14 cellular contexts compared by ENCODE assay signal in genomic region chr22:26534874-26535470, GRCh38. TPM values are rescaled to one million over a fixed set of nuclear protein-coding genes. Genes with fewer than 3 reads are reported as not detected.
DNase-seq lines count a peak whose midpoint lies in the region; ATAC-seq and TF ChIP-seq lines count a peak whose summit lies in the region.
"Had no signal": no experiment of that assay in that cellular context is flagged by ENCODE, and none has a peak within 500 bp of the region (broad histone marks: within the 10 kb centered on the region; RNA-seq: fewer than 3 reads in every experiment).

No MANE protein-coding gene starts in this region.

- peak overlapping the region; percentile 65 for H3K4me2 ChIP-seq in OCI-LY3 (ENCODE audit: low read length)

- H3K9me3 ChIP-seq in OCI-LY3 (ENCODE audit: insufficient read depth, low read length), result no peaks in the 10 kb centered on the region

- no peaks in the 10 kb centered on the region for H3K79me2 ChIP-seq in OCI-LY3 (ENCODE audit: low read length)

- H3K9ac ChIP-seq in OCI-LY3 (ENCODE audit: low read length), result peak overlapping the region; percentile 44

- peaks cover 53% of the 10 kb centered on the region for H3K36me3 Mint-ChIP-seq in activated CD4-positive, alpha-beta T cell treated with anti-CD3 and anti-CD28 coated beads, Interleukin-2, amount 10 ng/mL, durations not matched to agents 24 days and 14 days (ENCODE audit: low read depth)
- peaks cover 71% of the 10 kb centered on the region for H3K36me3 Mint-ChIP-seq in central memory CD8-positive, alpha-beta T cell (ENCODE audit: insufficient read depth)
- H3K36me3 Mint-ChIP-seq: type B pancreatic cell had no signal

- H3K36me3 ChIP-seq in OCI-LY3 (replicated peaks; ENCODE audit: low read depth, low read length), result no peaks in the 10 kb centered on the region

- H3K4me3 Mint-ChIP-seq in activated CD4-positive, alpha-beta T cell treated with anti-CD3 and anti-CD28 coated beads, Interleukin-2, amount 10 ng/mL, durations not matched to agents 24 days and 14 days, result no peak overlapping the region
- H3K4me3 Mint-ChIP-seq in central memory CD8-positive, alpha-beta T cell, result no peak overlapping the region
- H3K4me3 Mint-ChIP-seq: type B pancreatic cell had no signal

- H3K4me3 ChIP-seq in OCI-LY3 (ENCODE audit: low read length), result peak overlapping the region; percentile 40

- intact Hi-C loops in activated CD4-positive, alpha-beta T cell treated with anti-CD3 and anti-CD28 coated beads, Interleukin-2, amount 10 ng/mL, durations not matched to agents 24 days and 14 days (cut with micrococcal nuclease), result no loop called here

- peak overlapping the region; percentile 72 for H3K27ac Mint-ChIP-seq in activated CD4-positive, alpha-beta T cell treated with anti-CD3 and anti-CD28 coated beads, Interleukin-2, amount 10 ng/mL, durations not matched to agents 24 days and 14 days
- peak overlapping the region; percentile 38 for H3K27ac Mint-ChIP-seq in central memory CD8-positive, alpha-beta T cell (ENCODE audit: low read depth)
- H3K27ac Mint-ChIP-seq: type B pancreatic cell had no signal

- peaks cover 49% of the 10 kb centered on the region for H3K4me1 ChIP-seq in OCI-LY3 (ENCODE audit: low read length)

- no peak for DNase-seq in activated CD4-positive, alpha-beta T cell treated with anti-CD3 and anti-CD28 coated beads, Interleukin-2, amount 10 ng/mL, durations not matched to agents 24 days and 14 days
- DNase-seq in activated CD4-positive, alpha-beta T cell treated with anti-CD3 and anti-CD28 coated beads, Interleukin-2, amount 50 U/mL, for 1 hour, result no peak
- DNase-seq in central memory CD8-positive, alpha-beta T cell (ENCODE audit: low spot score in 2 of 2), result no peak
- DNase-seq in stimulated activated naive CD8-positive, alpha-beta T cell treated with anti-CD3 and anti-CD28 coated beads, Interleukin-15, Interleukin-2, amounts not matched to agents 100 U/mL and 50 U/mL, for 24 hours, result no peak
- DNase-seq: DMS53; NCI-H1092 treated with DMSO at 0.1 percent for 48 hours; NCI-H226; occipital lobe; stimulated activated CD4-positive, alpha-beta T cell treated with anti-CD3 and anti-CD28 coated beads, Interleukin-12 subunit alpha, Interleukin-12 subunit beta, amount 100 ng/mL, for 4 hours had no signal

- H4K20me1 ChIP-seq in OCI-LY3 (ENCODE audit: insufficient read depth, low read length), result no peaks in the 10 kb centered on the region

- no peaks in the 10 kb centered on the region for H3K27me3 ChIP-seq in OCI-LY3 (ENCODE audit: low read depth, low read length)

- ATAC-seq in central memory CD8-positive, alpha-beta T cell (replicated peaks; ENCODE audit: extremely low read depth, poor library complexity, severe bottlenecking), result no peak
- ATAC-seq in stimulated activated naive CD8-positive, alpha-beta T cell treated with anti-CD3 and anti-CD28 coated beads, Interleukin-15, Interleukin-2, amounts not matched to agents 100 U/mL and 50 U/mL, for 24 hours, result peak; percentile 30
- ATAC-seq in GM21447 (IDR thresholded peaks at IDR 0.05; ENCODE audit: unreplicated experiment) (no peak), HG02763 (IDR thresholded peaks at IDR 0.05; ENCODE audit: unreplicated experiment) (no peak), GM19397 (IDR thresholded peaks at IDR 0.05; ENCODE audit: unreplicated experiment) (no peak)

- no peak for TF ChIP-seq CTCF in OCI-LY3 (IDR thresholded peaks at IDR 0.05; ENCODE audit: low read depth, low read length)

- H3K4me1 Mint-ChIP-seq in activated CD4-positive, alpha-beta T cell treated with anti-CD3 and anti-CD28 coated beads, Interleukin-2, amount 10 ng/mL, durations not matched to agents 24 days and 14 days, result peaks cover 16% of the 10 kb centered on the region
- peaks cover 31% of the 10 kb centered on the region for H3K4me1 Mint-ChIP-seq in central memory CD8-positive, alpha-beta T cell

- peak overlapping the region; percentile 63 for H3K27ac ChIP-seq in OCI-LY3 (ENCODE audit: low read length)

- peak overlapping the region; percentile 56 for H2AFZ ChIP-seq in OCI-LY3 (ENCODE audit: low read depth, low read length)

- no peaks in the 10 kb centered on the region for H3K9me3 Mint-ChIP-seq in activated CD4-positive, alpha-beta T cell treated with anti-CD3 and anti-CD28 coated beads, Interleukin-2, amount 10 ng/mL, durations not matched to agents 24 days and 14 days
- H3K9me3 Mint-ChIP-seq in central memory CD8-positive, alpha-beta T cell, result no peaks in the 10 kb centered on the region
- H3K9me3 Mint-ChIP-seq: type B pancreatic cell had no signal

- H3K27me3 Mint-ChIP-seq in activated CD4-positive, alpha-beta T cell treated with anti-CD3 and anti-CD28 coated beads, Interleukin-2, amount 10 ng/mL, durations not matched to agents 24 days and 14 days, result no peaks in the 10 kb centered on the region
- no peaks in the 10 kb centered on the region for H3K27me3 Mint-ChIP-seq in central memory CD8-positive, alpha-beta T cell
- H3K27me3 Mint-ChIP-seq: type B pancreatic cell had no signal

RNA-seq across cellular contexts. Expression of gene TFIP11, which starts 22.7 kb away (rescaled TPM):
- 51.2 and 56.3 TPM in 2 replicates for total RNA-seq in activated CD4-positive, alpha-beta T cell treated with anti-CD3 and anti-CD28 coated beads, Interleukin-2, amount 10 ng/mL, durations not matched to agents 24 days and 14 days

RNA-seq across cellular contexts. Expression of gene SRRD, which starts 51.3 kb away (rescaled TPM):
- 28.1 and 32.4 TPM in 2 replicates for total RNA-seq in activated CD4-positive, alpha-beta T cell treated with anti-CD3 and anti-CD28 coated beads, Interleukin-2, amount 10 ng/mL, durations not matched to agents 24 days and 14 days

RNA-seq across cellular contexts. Expression of gene HPS4, which starts 51.4 kb away (rescaled TPM):
- 47.0 and 51.2 TPM in 2 replicates for total RNA-seq in activated CD4-positive, alpha-beta T cell treated with anti-CD3 and anti-CD28 coated beads, Interleukin-2, amount 10 ng/mL, durations not matched to agents 24 days and 14 days

RNA-seq across cellular contexts. Expression of gene TPST2, which starts 55.0 kb away (rescaled TPM):
- total RNA-seq in activated CD4-positive, alpha-beta T cell treated with anti-CD3 and anti-CD28 coated beads, Interleukin-2, amount 10 ng/mL, durations not matched to agents 24 days and 14 days, result 30.0 and 33.5 TPM in 2 replicates
